Comparison of ENCODE assay signal across 8 cellular contexts in the genomic region with DNA sequence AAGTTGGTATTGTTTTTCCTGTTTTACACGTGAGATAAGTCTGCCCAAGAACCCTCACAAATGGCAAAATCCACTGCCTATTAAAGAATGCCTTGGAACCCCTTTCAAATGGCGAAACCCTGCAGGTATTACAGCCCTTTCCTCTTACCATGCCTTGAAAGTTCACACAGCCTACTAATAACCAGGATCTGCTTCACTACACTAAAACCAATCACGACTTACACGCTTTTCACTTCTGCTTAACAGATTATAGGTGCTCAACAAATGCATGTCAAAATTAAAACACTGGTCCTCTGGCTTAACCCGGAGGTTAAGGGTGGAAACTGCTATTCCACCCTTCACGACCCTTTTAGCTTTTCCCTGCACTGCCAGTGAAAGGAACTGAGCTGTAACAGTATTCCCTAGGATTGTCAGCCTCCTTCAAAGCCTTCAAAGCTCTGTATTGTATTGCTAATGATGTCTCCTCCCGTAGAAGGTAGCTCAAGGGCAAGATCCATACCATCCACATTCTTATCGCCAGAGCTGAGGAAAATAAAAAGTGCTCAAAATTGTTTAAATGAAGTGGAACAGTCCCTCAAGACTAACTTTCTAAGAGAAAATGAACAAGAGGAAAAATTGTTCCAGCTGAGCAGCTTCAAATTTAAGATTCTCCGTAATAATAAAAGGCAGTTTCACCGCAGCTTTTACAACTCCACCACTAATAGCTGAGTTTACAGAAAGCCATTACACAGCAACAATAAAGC. TPM values are rescaled to one million over a fixed set of nuclear protein-coding genes. Genes with fewer than 3 reads are reported as not detected.
DNase-seq lines count a peak whose midpoint lies in the region; ATAC-seq and TF ChIP-seq lines count a peak whose summit lies in the region.

No MANE protein-coding gene starts in this region.

- H3K27ac ChIP-seq in left ventricle myocardium inferior (replicated peaks) (peak overlapping the region; percentile 92), WERI-Rb-1 (peak overlapping the region; percentile 88)

- H3K4me3 ChIP-seq in left ventricle myocardium inferior = peak overlapping the region; percentile 95
- peak overlapping the region; percentile 73 for H3K4me3 ChIP-seq in WERI-Rb-1 (ENCODE audit: low read depth, low read length)

- TF ChIP-seq CTCF in left ventricle myocardium inferior (IDR thresholded peaks at IDR 0.05; ENCODE audit: borderline replicate concordance) (no peak), WERI-Rb-1 (IDR thresholded peaks at IDR 0.05; ENCODE audit: low read depth, low read length) (no peak)

- DNase-seq in left ventricle myocardium inferior (no peak), cardiac septum (ENCODE audit: low spot score) (no peak), WERI-Rb-1 (no peak), left ventricle myocardium superior (no peak), renal cortical epithelial cell (ENCODE audit: low read depth) (peak; percentile 12), NCI-H1694 (lab: John Stamatoyannopoulos, UW) (no peak), SK-N-DZ (ENCODE audit: low spot score) (no peak), COR-L47 (lab: John Stamatoyannopoulos, UW) (no peak)

- no peaks in the 10 kb centered on the region for H3K27me3 ChIP-seq in left ventricle myocardium inferior (ENCODE audit: low read depth)
- H3K27me3 ChIP-seq in WERI-Rb-1 (ENCODE audit: insufficient read depth, low read depth, severe bottlenecking) = no peaks in the 10 kb centered on the region

- ATAC-seq in left ventricle myocardium superior = peak; percentile 17

- H3K4me1 ChIP-seq in left ventricle myocardium inferior = peaks cover 57% of the 10 kb centered on the region

- intact Hi-C loops in left ventricle myocardium inferior (cut with micrococcal nuclease) (no loop called here), cardiac septum (cut with DNase I) (loop anchor here (2.0 kb wide), 2 partner anchors 60 to 166 kb away; no protein-coding TSS in a partner anchor), left ventricle myocardium superior (cut with micrococcal nuclease) (loop anchor here (5.0 kb wide), 1 partner anchor 62 kb away; the partner anchor contains the start of gene NFIL3)

- H3K36me3 ChIP-seq in left ventricle myocardium inferior = peaks cover 9% of the 10 kb centered on the region
- peaks cover 30% of the 10 kb centered on the region for H3K36me3 ChIP-seq in WERI-Rb-1

- no peaks in the 10 kb centered on the region for H3K9me3 ChIP-seq in left ventricle myocardium inferior (replicated peaks)
- peaks cover 2% of the 10 kb centered on the region for H3K9me3 ChIP-seq in WERI-Rb-1 (ENCODE audit: severe bottlenecking)

RNA-seq across cellular contexts. Expression of gene AUH, which starts 1.0 kb away (rescaled TPM):
- total RNA-seq in left ventricle myocardium inferior (44.1 TPM), cardiac septum (39.7 TPM), left ventricle myocardium superior (44.1 TPM), renal cortical epithelial cell (21.4 and 43.2 TPM in 2 replicates)
- polyA plus RNA-seq in SK-N-DZ (2014; cell fraction: cytosol; rRNA removed) = 16.3 and 18.0 TPM in 2 replicates
- 20.7 and 28.9 TPM in 2 replicates for polyA plus RNA-seq in SK-N-DZ (2014; cell fraction: nucleus; rRNA removed)
